In genomic region chr5:145925353-145925752, GRCh38 we compare ENCODE assay signal across 1 cellular context.
TF ChIP-seq lines count a peak whose summit lies in the region.

No MANE protein-coding gene starts in this region.

TF ChIP-seq in endothelial cell of umbilical vein, 7 proteins besides CTCF, POLR2A, EP300 and RAD21:
- no peak for TF ChIP-seq EZH2 (IDR thresholded peaks at IDR 0.05; ENCODE audit: borderline replicate concordance, low read depth, low read length, severe bottlenecking)
- peak; percentile 81 for TF ChIP-seq FOS (IDR thresholded peaks at IDR 0.05; ENCODE audit: borderline replicate concordance, insufficient read depth, low read length)
- peak; percentile 92 for TF ChIP-seq JUN (IDR thresholded peaks at IDR 0.05; ENCODE audit: borderline replicate concordance, insufficient read depth, insufficient read length, low read depth)
- no peak for TF ChIP-seq MYC (IDR thresholded peaks at IDR 0.05; ENCODE audit: low read depth, low read length)
- TF ChIP-seq POLR2AphosphoS5 (IDR thresholded peaks at IDR 0.05; ENCODE audit: insufficient read depth, low read depth, low read length): peak; percentile 34
- no peak for TF ChIP-seq GATA2 (IDR thresholded peaks at IDR 0.05; ENCODE audit: insufficient read depth, insufficient read length, low read depth, low read length)
- TF ChIP-seq MAX (IDR thresholded peaks at IDR 0.05; ENCODE audit: insufficient read depth, insufficient read length): no peak
